Comparison of ENCODE assay signal across 27 cellular contexts in the genomic region with DNA sequence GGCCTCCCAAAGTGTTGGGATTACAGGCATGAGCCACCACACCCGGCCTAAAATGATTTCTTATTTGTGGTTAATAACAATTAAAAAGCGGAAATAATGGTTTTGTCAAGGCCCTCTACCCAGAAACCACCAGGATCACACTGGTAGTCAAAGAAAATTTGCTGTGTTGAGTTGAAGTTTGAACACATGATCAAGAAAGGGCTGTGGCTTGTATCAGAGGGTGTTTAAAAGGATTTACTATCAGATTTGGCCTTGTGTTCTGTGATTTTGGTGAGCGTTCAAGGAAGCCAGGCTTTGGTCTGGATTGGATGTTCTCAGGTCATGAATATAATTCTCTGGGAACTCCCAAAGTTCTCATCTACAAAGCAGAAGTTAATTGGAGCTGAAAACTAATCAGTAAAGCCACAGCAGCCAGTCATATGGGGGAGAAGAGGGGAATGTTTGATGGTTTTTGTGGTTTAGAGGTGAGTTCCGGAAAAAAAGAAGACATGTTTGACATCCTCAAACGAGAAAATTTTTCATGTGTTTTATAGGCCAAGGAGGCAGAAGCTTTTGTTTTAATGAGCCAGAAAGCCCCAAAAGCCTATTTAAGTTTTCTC. TPM values are rescaled to one million over a fixed set of nuclear protein-coding genes. Genes with fewer than 3 reads are reported as not detected.
DNase-seq lines count a peak whose midpoint lies in the region; ATAC-seq, FAIRE-seq and TF ChIP-seq lines count a peak whose summit lies in the region.
"Had no signal": no experiment of that assay in that cellular context is flagged by ENCODE, and none has a peak within 500 bp of the region (broad histone marks: within the 10 kb centered on the region; RNA-seq: fewer than 3 reads in every experiment).

No MANE protein-coding gene starts in this region.

- H3K27ac Mint-ChIP-seq in activated CD4-positive, alpha-beta memory T cell treated with anti-CD3 and anti-CD28 coated beads for 36 hours: peak overlapping the region; percentile 64
- no peak overlapping the region for H3K27ac Mint-ChIP-seq in activated CD4-positive, alpha-beta memory T cell treated with anti-CD3 and anti-CD28 coated beads, Interleukin-2, amount 10 ng/mL, durations not matched to agents 7 days and 5 days
- peak overlapping the region; percentile 57 for H3K27ac Mint-ChIP-seq in CD4-positive, alpha-beta T cell
- H3K27ac Mint-ChIP-seq: progenitor cell of endocrine pancreas; stimulated activated naive B cell treated with anti-CD40 and anti-IgM and Interleukin-4, amounts not matched to agents 10 μg/mL and 1 μg/mL and 100 μg/mL, for 72 hours had no signal

- no peak for TF ChIP-seq CTCF in CD4-positive, alpha-beta T cell (IDR thresholded peaks at IDR 0.05)
- TF ChIP-seq CTCF in GM12878 (IDR thresholded peaks at IDR 0.05 in 2 of 3, conservative IDR thresholded peaks at IDR 0.05 in 1 of 3; ENCODE audit: control insufficient read depth in 2 of 3, extremely low read depth in 1 of 3, insufficient read depth in 1 of 3, low read depth in 3 of 3, low read length in 3 of 3): no peak

- no peak for TF ChIP-seq EP300 in GM12878 (IDR thresholded peaks at IDR 0.05; ENCODE audit: borderline replicate concordance in 1 of 2, control insufficient read depth in 1 of 2, low read depth in 2 of 2, low read length in 2 of 2)

- 51% methylated on average over 5 of the region's 5 CpGs for WGBS in GM12878 (ENCODE audit: insufficient coverage, insufficient replicate concordance, low lambda C conversion rate, missing lambda C conversion rate)

- H3K36me3 Mint-ChIP-seq in activated CD4-positive, alpha-beta memory T cell treated with anti-CD3 and anti-CD28 coated beads for 36 hours: peaks cover 40% of the 10 kb centered on the region
- peaks cover 39% of the 10 kb centered on the region for H3K36me3 Mint-ChIP-seq in activated CD4-positive, alpha-beta memory T cell treated with anti-CD3 and anti-CD28 coated beads, Interleukin-2, amount 10 ng/mL, durations not matched to agents 7 days and 5 days (ENCODE audit: low read depth)
- H3K36me3 Mint-ChIP-seq in CD4-positive, alpha-beta T cell (ENCODE audit: low read depth): peaks cover 42% of the 10 kb centered on the region

- no peak for TF ChIP-seq POLR2A in GM12878 (IDR thresholded peaks at IDR 0.05; ENCODE audit: low read depth, low read length)

- BruUV-seq in GM12878 (replicated peaks; lab: Mats Ljungman, UMichigan): no TSS peak

- FAIRE-seq in GM12878 (lab: Jason Lieb, UNC): peak; percentile 35

- TF ChIP-seq RAD21 in GM12878 (IDR thresholded peaks at IDR 0.05; ENCODE audit: insufficient read depth, low read depth, low read length): no peak

- peaks cover 46% of the 10 kb centered on the region for H3K9me3 Mint-ChIP-seq in activated CD4-positive, alpha-beta memory T cell treated with anti-CD3 and anti-CD28 coated beads for 36 hours
- peaks cover 57% of the 10 kb centered on the region for H3K9me3 Mint-ChIP-seq in activated CD4-positive, alpha-beta memory T cell treated with anti-CD3 and anti-CD28 coated beads, Interleukin-2, amount 10 ng/mL, durations not matched to agents 7 days and 5 days
- H3K9me3 Mint-ChIP-seq in CD4-positive, alpha-beta T cell: peaks cover 23% of the 10 kb centered on the region

- no peak overlapping the region for H3K4me3 ChIP-seq in GM12878
- H3K4me3 ChIP-seq: dorsolateral prefrontal cortex, gastroesophageal sphincter, hepatocyte, Peyer's patch, sigmoid colon, vagina had no signal

- ATAC-seq in CD4-positive, alpha-beta T cell (ENCODE audit: poor library complexity): peak; percentile 88
- ATAC-seq in GM12878 (peak; percentile 46), HG02763 (IDR thresholded peaks at IDR 0.05; ENCODE audit: unreplicated experiment) (no peak)
- ATAC-seq: gastroesophageal sphincter had no signal

- H3K27me3 Mint-ChIP-seq in activated CD4-positive, alpha-beta memory T cell treated with anti-CD3 and anti-CD28 coated beads for 36 hours: no peaks in the 10 kb centered on the region
- H3K27me3 Mint-ChIP-seq in activated CD4-positive, alpha-beta memory T cell treated with anti-CD3 and anti-CD28 coated beads, Interleukin-2, amount 10 ng/mL, durations not matched to agents 7 days and 5 days: no peaks in the 10 kb centered on the region
- H3K27me3 Mint-ChIP-seq in CD4-positive, alpha-beta T cell: no peaks in the 10 kb centered on the region
- H3K27me3 Mint-ChIP-seq: progenitor cell of endocrine pancreas; stimulated activated naive B cell treated with anti-CD40 and anti-IgM and Interleukin-4, amounts not matched to agents 10 μg/mL and 1 μg/mL and 100 μg/mL, for 72 hours had no signal

- no peak overlapping the region for H3K4me2 ChIP-seq in GM12878 (ENCODE audit: control insufficient read depth, insufficient read depth)
- H3K4me2 ChIP-seq: hepatocyte had no signal

- H2AFZ ChIP-seq in GM12878 (ENCODE audit: control insufficient read depth, low read depth, low read length): no peak overlapping the region; the same call in 1 of the 2 replicates
- H2AFZ ChIP-seq: hepatocyte had no signal

- CTCF ChIA-PET in activated CD4-positive, alpha-beta memory T cell treated with anti-CD3 and anti-CD28 coated beads for 36 hours (lab: Charles Lee): interaction anchor here (0.9 to 1.3 kb wide), 3 partner anchors 15 to 179 kb away, joined by 3 to 5 read pairs (median 3); a partner anchor contains a TSS
- CTCF ChIA-PET in activated CD4-positive, alpha-beta memory T cell treated with anti-CD3 and anti-CD28 coated beads, Interleukin-2, amount 10 ng/mL, durations not matched to agents 7 days and 5 days (lab: Charles Lee): no interaction called here
- CTCF ChIA-PET in CD4-positive, alpha-beta T cell (lab: Charles Lee): interaction anchor here (0.9 to 1.1 kb wide), 2 partner anchors 15 to 18 kb away, joined by 3 to 4 read pairs; a partner anchor contains a TSS
- CTCF ChIA-PET in GM12878 (lab: Yijun Ruan, JAX): interaction anchor here (0.7 kb wide), 1 partner anchor 30 kb away, joined by 3 read pairs; no protein-coding TSS in a partner anchor

- H3K4me1 ChIP-seq in GM12878 (ENCODE audit: control insufficient read depth, insufficient read depth, low read length): no peaks in the 10 kb centered on the region
- H3K4me1 ChIP-seq: gastroesophageal sphincter, Peyer's patch, sigmoid colon, vagina had no signal

- H3K27ac ChIP-seq in CD4-positive, alpha-beta T cell (ENCODE audit: low read depth, low read length): no peak overlapping the region
- no peak overlapping the region for H3K27ac ChIP-seq in GM12878 (ENCODE audit: control insufficient read depth, insufficient read depth)
- H3K27ac ChIP-seq: dorsolateral prefrontal cortex, gastroesophageal sphincter, hepatocyte, neutrophil, Peyer's patch, sigmoid colon, vagina had no signal

- H3K27me3 ChIP-seq in CD4-positive, alpha-beta T cell (ENCODE audit: control insufficient read depth, insufficient read depth, low read length): no peaks in the 10 kb centered on the region
- H3K27me3 ChIP-seq in GM12878 (replicated peaks in 1 of 2; ENCODE audit: control insufficient read depth in 2 of 2, insufficient read depth in 2 of 2, low read length in 1 of 2): no peaks in the 10 kb centered on the region
- H3K27me3 ChIP-seq: dorsolateral prefrontal cortex, gastroesophageal sphincter, hepatocyte, neutrophil, Peyer's patch, sigmoid colon, vagina had no signal

- H3K36me3 ChIP-seq in GM12878 (ENCODE audit: control insufficient read depth in 2 of 2, insufficient read depth in 2 of 2, low read length in 1 of 2): peaks cover 6 to 10% of the 10 kb centered on the region in 2 experiments

- SMC1A ChIA-PET in GM12878 (lab: Charles Lee; ENCODE audit: uncharacterized antibody, unreplicated experiment): interaction anchor here (1.0 to 1.4 kb wide), 2 partner anchors 26 to 28 kb away, joined by 3 read pairs; no protein-coding TSS in a partner anchor

- no peaks in the 10 kb centered on the region for H4K20me1 ChIP-seq in GM12878 (ENCODE audit: control insufficient read depth, insufficient read depth)

- intact Hi-C loops in activated CD4-positive, alpha-beta memory T cell treated with anti-CD3 and anti-CD28 coated beads for 36 hours (cut with micrococcal nuclease): no loop called here
- intact Hi-C loops in CD4-positive, alpha-beta T cell (cut with DNase I, micrococcal nuclease): loop anchor here in 1 of 2 experiments (1.0 kb wide), 1 partner anchor 15 kb away; a partner anchor contains a TSS
- intact Hi-C loops in GM12878 (cut with micrococcal nuclease; ENCODE audit: unreplicated experiment): no loop called here

- no peak overlapping the region for H3K4me3 Mint-ChIP-seq in activated CD4-positive, alpha-beta memory T cell treated with anti-CD3 and anti-CD28 coated beads for 36 hours
- H3K4me3 Mint-ChIP-seq in activated CD4-positive, alpha-beta memory T cell treated with anti-CD3 and anti-CD28 coated beads, Interleukin-2, amount 10 ng/mL, durations not matched to agents 7 days and 5 days: no peak overlapping the region
- peak overlapping the region; percentile 61 for H3K4me3 Mint-ChIP-seq in CD4-positive, alpha-beta T cell
- H3K4me3 Mint-ChIP-seq: stimulated activated naive B cell treated with anti-CD40 and anti-IgM and Interleukin-4, amounts not matched to agents 10 μg/mL and 1 μg/mL and 100 μg/mL, for 72 hours had no signal

- in situ Hi-C loops in GM12878 (cut with MboI): no loop called here

- H3K4me1 Mint-ChIP-seq in activated CD4-positive, alpha-beta memory T cell treated with anti-CD3 and anti-CD28 coated beads for 36 hours (ENCODE audit: low read depth): peaks cover 17% of the 10 kb centered on the region
- peaks cover 5% of the 10 kb centered on the region for H3K4me1 Mint-ChIP-seq in activated CD4-positive, alpha-beta memory T cell treated with anti-CD3 and anti-CD28 coated beads, Interleukin-2, amount 10 ng/mL, durations not matched to agents 7 days and 5 days
- peaks cover 32% of the 10 kb centered on the region for H3K4me1 Mint-ChIP-seq in CD4-positive, alpha-beta T cell (ENCODE audit: low read depth)

- no peak overlapping the region for H3K9ac ChIP-seq in GM12878 (ENCODE audit: control insufficient read depth, insufficient read depth, low read length)

- peaks cover 23% of the 10 kb centered on the region for H3K9me3 ChIP-seq in CD4-positive, alpha-beta T cell (ENCODE audit: control insufficient read depth, low read length)
- peaks cover 33% of the 10 kb centered on the region for H3K9me3 ChIP-seq in GM12878 (replicated peaks; ENCODE audit: control insufficient read depth, insufficient read depth, low read length)

- RAD21 ChIA-PET in GM12878 (lab: Charles Lee; ENCODE audit: unreplicated experiment): no interaction called here

- H3K79me2 ChIP-seq in GM12878 (ENCODE audit: control insufficient read depth, insufficient read depth, low read length): no peaks in the 10 kb centered on the region
- H3K79me2 ChIP-seq: hepatocyte had no signal

- POLR2A ChIA-PET in activated CD4-positive, alpha-beta memory T cell treated with anti-CD3 and anti-CD28 coated beads for 36 hours (lab: Charles Lee): interaction anchor here (1.8 kb wide), 1 partner anchor 78 kb away, joined by 5 read pairs; no protein-coding TSS in a partner anchor
- POLR2A ChIA-PET in activated CD4-positive, alpha-beta memory T cell treated with anti-CD3 and anti-CD28 coated beads, Interleukin-2, amount 10 ng/mL, durations not matched to agents 7 days and 5 days (lab: Charles Lee): no interaction called here
- POLR2A ChIA-PET in CD4-positive, alpha-beta T cell (lab: Charles Lee): interaction anchor here (2.4 kb wide), 1 partner anchor 15 kb away, joined by 12 read pairs; a partner anchor contains a TSS
- POLR2A ChIA-PET in GM12878 (lab: Charles Lee): no interaction called here

- no peak for DNase-seq in activated CD4-positive, alpha-beta memory T cell treated with anti-CD3 and anti-CD28 coated beads for 36 hours
- no peak for DNase-seq in activated CD4-positive, alpha-beta memory T cell treated with anti-CD3 and anti-CD28 coated beads, Interleukin-2, amount 10 ng/mL, durations not matched to agents 7 days and 5 days
- no peak for DNase-seq in CD4-positive, alpha-beta T cell
- DNase-seq in OCI-M1 (lab: John Stamatoyannopoulos, UW) (peak; percentile 9), GM12878 (ENCODE audit: low read depth, low spot score) (peak; percentile 49), mucosa of gallbladder (ENCODE audit: low spot score) (no peak), SHP77 treated with DMSO at 0.1 percent for 48 hours (lab: John Stamatoyannopoulos, UW) (no peak)
- DNase-seq: activated CD4-positive, alpha-beta T cell treated with anti-CD3 and anti-CD28 coated beads, Interleukin-2, amount 50 U/mL, for 48 hours; dorsolateral prefrontal cortex; NCI-H1092; NCI-H187; NCI-H2171 treated with DMSO at 0.1 percent for 48 hours; NCI-H524 treated with DMSO at 0.1 percent for 48 hours; Peyer's patch; SIG-M5; sigmoid colon; stimulated activated CD4-positive, alpha-beta T cell treated with anti-CD3 and anti-CD28 coated beads, Interleukin-4, amount 100 ng/mL, for 24 hours; stimulated activated naive B cell treated with anti-CD40 and anti-IgM and Interleukin-4, amounts not matched to agents 10 μg/mL and 1 μg/mL and 100 μg/mL, for 72 hours; T1000 had no signal

RNA-seq across cellular contexts. Expression of a gene that starts 10.6 kb away (rescaled TPM):
- total RNA-seq in activated CD4-positive, alpha-beta memory T cell treated with anti-CD3 and anti-CD28 coated beads for 36 hours: not detected
- total RNA-seq in activated CD4-positive, alpha-beta memory T cell treated with anti-CD3 and anti-CD28 coated beads, Interleukin-2, amount 10 ng/mL, durations not matched to agents 7 days and 5 days: not detected
- not detected for total RNA-seq in CD4-positive, alpha-beta T cell
- total RNA-seq in GM12878 (2013; cell fraction: nucleolus; rRNA removed): not detected in 2 replicates
- total RNA-seq in GM12878 (2014; rRNA removed) (not detected in 2 replicates), GM12878 (2014; rRNA removed; fragmentation: Illumina TruSeq; extraction: Trizol) (not detected in 2 replicates), GM12878 (2021) (not detected in 2 replicates), mucosa of gallbladder (not detected)
- polyA plus RNA-seq in GM12878 (2011; ENCODE audit: low read depth): not detected
- polyA plus RNA-seq in GM12878 (2011; rRNA removed) (not detected in 2 replicates), GM12878 (2014; fragmentation: Illumina TruSeq; extraction: Trizol) (0.25 TPM in 1 of 2 replicates, not detected in the other), GM12878 (2014; fragmentation: Nextera tagmentation; extraction: Ambion mirVana) (not detected), GM12878 (2014; rRNA removed) (not detected in 2 replicates), GM12878 (2016; fragmentation: Nextera tagmentation; extraction: Ambion mirVana) (not detected)
- not detected in 2 replicates for polyA plus RNA-seq in GM12878 (2011; cell fraction: cytosol; rRNA removed)
- polyA plus RNA-seq in GM12878 (2011; cell fraction: nucleus; rRNA removed): not detected in 2 replicates
- not detected in 2 replicates for polyA plus RNA-seq in GM12878 (2012)
- not detected in 2 replicates for polyA minus RNA-seq in GM12878 (2011; rRNA and poly(A)+ RNA removed)
- not detected in 2 replicates for polyA minus RNA-seq in GM12878 (2011; cell fraction: cytosol; rRNA and poly(A)+ RNA removed)
- polyA minus RNA-seq in GM12878 (2011; cell fraction: nucleus; rRNA and poly(A)+ RNA removed): not detected in 2 replicates
- total RNA-seq: A172, H4, Peyer's patch, progenitor cell of endocrine pancreas, sigmoid colon, vagina had no signal
- polyA plus RNA-seq: hepatocyte, sigmoid colon had no signal

RNA-seq across cellular contexts. Expression of a gene that starts 15.3 kb away (rescaled TPM):
- total RNA-seq in activated CD4-positive, alpha-beta memory T cell treated with anti-CD3 and anti-CD28 coated beads for 36 hours: 1 to 10 TPM; 3.6 to 3.8 TPM
- total RNA-seq in activated CD4-positive, alpha-beta memory T cell treated with anti-CD3 and anti-CD28 coated beads, Interleukin-2, amount 10 ng/mL, durations not matched to agents 7 days and 5 days: 1 to 10 TPM; 2.7 to 2.9 TPM
- total RNA-seq in CD4-positive, alpha-beta T cell: 1 to 10 TPM; 2.3 to 2.4 TPM
- total RNA-seq in GM12878 (2013; cell fraction: nucleolus; rRNA removed): 5.0 and 5.1 TPM in 2 replicates
- 0.62 and 0.71 TPM in 2 replicates for total RNA-seq in GM12878 (2014; rRNA removed)
- 1.6 and 1.7 TPM in 2 replicates for total RNA-seq in GM12878 (2014; rRNA removed; fragmentation: Illumina TruSeq; extraction: Trizol)
- total RNA-seq in GM12878 (2021): 0.90 and 1.2 TPM in 2 replicates
- 1.2 TPM for polyA plus RNA-seq in GM12878 (2011; ENCODE audit: low read depth)
- polyA plus RNA-seq in GM12878 (2011; rRNA removed): 1.9 and 2.8 TPM in 2 replicates
- polyA plus RNA-seq in GM12878 (2011; cell fraction: cytosol; rRNA removed): 0.70 and 0.82 TPM in 2 replicates
- 1.1 and 1.2 TPM in 2 replicates for polyA plus RNA-seq in GM12878 (2011; cell fraction: nucleus; rRNA removed)
- polyA plus RNA-seq in GM12878 (2012): 1.7 and 2.3 TPM in 2 replicates
- polyA plus RNA-seq in GM12878 (2014; fragmentation: Illumina TruSeq; extraction: Trizol): 1.3 and 1.5 TPM in 2 replicates
- polyA plus RNA-seq in GM12878 (2014; fragmentation: Nextera tagmentation; extraction: Ambion mirVana): 1 to 10 TPM in 1 of 2 experiments, under 1 TPM in 1; 0.68 to 1.7 TPM
- 0.58 and 1.0 TPM in 2 replicates for polyA plus RNA-seq in GM12878 (2014; rRNA removed)
- 1 to 10 TPM; 1.2 to 1.4 TPM for polyA plus RNA-seq in GM12878 (2016; fragmentation: Nextera tagmentation; extraction: Ambion mirVana)
- 1.8 and 2.6 TPM in 2 replicates for polyA minus RNA-seq in GM12878 (2011; rRNA and poly(A)+ RNA removed)
- 0.80 and 0.83 TPM in 2 replicates for polyA minus RNA-seq in GM12878 (2011; cell fraction: cytosol; rRNA and poly(A)+ RNA removed)
- polyA minus RNA-seq in GM12878 (2011; cell fraction: nucleus; rRNA and poly(A)+ RNA removed): 0.60 and 0.86 TPM in 2 replicates
- 5.8 TPM for total RNA-seq in mucosa of gallbladder

RNA-seq across cellular contexts. Expression of a gene that starts 36.9 kb away (rescaled TPM):
- total RNA-seq in activated CD4-positive, alpha-beta memory T cell treated with anti-CD3 and anti-CD28 coated beads for 36 hours: 1 to 10 TPM; 2.0 TPM
- total RNA-seq in activated CD4-positive, alpha-beta memory T cell treated with anti-CD3 and anti-CD28 coated beads, Interleukin-2, amount 10 ng/mL, durations not matched to agents 7 days and 5 days: 1 to 10 TPM; 2.3 to 3.0 TPM
- 1 to 10 TPM; 3.5 to 3.6 TPM for total RNA-seq in CD4-positive, alpha-beta T cell
- total RNA-seq in GM12878 (2013; cell fraction: nucleolus; rRNA removed): 7.0 and 7.1 TPM in 2 replicates
- total RNA-seq in GM12878 (2014; rRNA removed): 1.7 and 2.1 TPM in 2 replicates
- total RNA-seq in GM12878 (2014; rRNA removed; fragmentation: Illumina TruSeq; extraction: Trizol): 1.5 and 1.8 TPM in 2 replicates
- 1.7 TPM in 2 replicates for total RNA-seq in GM12878 (2021)
- polyA plus RNA-seq in GM12878 (2011; ENCODE audit: low read depth): 0.98 TPM
- polyA plus RNA-seq in GM12878 (2011; rRNA removed): 1.3 and 1.7 TPM in 2 replicates
- polyA plus RNA-seq in GM12878 (2011; cell fraction: cytosol; rRNA removed): 1.1 and 1.2 TPM in 2 replicates
- 1.1 TPM in 2 replicates for polyA plus RNA-seq in GM12878 (2011; cell fraction: nucleus; rRNA removed)
- 1.1 and 1.4 TPM in 2 replicates for polyA plus RNA-seq in GM12878 (2012)
- 1.2 and 1.4 TPM in 2 replicates for polyA plus RNA-seq in GM12878 (2014; fragmentation: Illumina TruSeq; extraction: Trizol)
- under 1 TPM; 0.19 to 0.38 TPM for polyA plus RNA-seq in GM12878 (2014; fragmentation: Nextera tagmentation; extraction: Ambion mirVana)
- polyA plus RNA-seq in GM12878 (2014; rRNA removed): 0.96 and 1.3 TPM in 2 replicates
- 1 to 10 TPM; 1.2 to 1.4 TPM for polyA plus RNA-seq in GM12878 (2016; fragmentation: Nextera tagmentation; extraction: Ambion mirVana)
- 1.3 and 1.6 TPM in 2 replicates for polyA minus RNA-seq in GM12878 (2011; rRNA and poly(A)+ RNA removed)
- polyA minus RNA-seq in GM12878 (2011; cell fraction: cytosol; rRNA and poly(A)+ RNA removed): 0.94 and 1.6 TPM in 2 replicates
- polyA minus RNA-seq in GM12878 (2011; cell fraction: nucleus; rRNA and poly(A)+ RNA removed): 0.48 and 0.77 TPM in 2 replicates
- total RNA-seq in mucosa of gallbladder: 4.6 TPM

RNA-seq across cellular contexts. Expression of a gene that starts 44.2 kb away (rescaled TPM):
- 1 to 10 TPM; 6.7 to 8.3 TPM for total RNA-seq in activated CD4-positive, alpha-beta memory T cell treated with anti-CD3 and anti-CD28 coated beads for 36 hours
- 1 to 10 TPM; 3.1 to 3.7 TPM for total RNA-seq in activated CD4-positive, alpha-beta memory T cell treated with anti-CD3 and anti-CD28 coated beads, Interleukin-2, amount 10 ng/mL, durations not matched to agents 7 days and 5 days
- total RNA-seq in CD4-positive, alpha-beta T cell: under 1 TPM; 0.47 to 0.82 TPM
- 8.2 and 9.9 TPM in 2 replicates for total RNA-seq in GM12878 (2013; cell fraction: nucleolus; rRNA removed)
- total RNA-seq in GM12878 (2014; rRNA removed) (6.2 and 7.6 TPM in 2 replicates), GM12878 (2014; rRNA removed; fragmentation: Illumina TruSeq; extraction: Trizol) (7.6 and 8.9 TPM in 2 replicates), GM12878 (2021) (5.2 and 5.5 TPM in 2 replicates), mucosa of gallbladder (6.0 TPM)
- 4.5 TPM for polyA plus RNA-seq in GM12878 (2011; ENCODE audit: low read depth)
- polyA plus RNA-seq in GM12878 (2011; rRNA removed) (5.6 and 5.7 TPM in 2 replicates), GM12878 (2014; fragmentation: Illumina TruSeq; extraction: Trizol) (6.9 and 7.6 TPM in 2 replicates), GM12878 (2014; fragmentation: Nextera tagmentation; extraction: Ambion mirVana) (1 to 10 TPM; 2.7 to 3.0 TPM), GM12878 (2014; rRNA removed) (3.9 and 4.4 TPM in 2 replicates), GM12878 (2016; fragmentation: Nextera tagmentation; extraction: Ambion mirVana) (1 to 10 TPM; 6.0 to 6.7 TPM)
- 3.5 and 3.8 TPM in 2 replicates for polyA plus RNA-seq in GM12878 (2011; cell fraction: cytosol; rRNA removed)
- 4.7 and 4.9 TPM in 2 replicates for polyA plus RNA-seq in GM12878 (2011; cell fraction: nucleus; rRNA removed)
- polyA plus RNA-seq in GM12878 (2012): 3.8 and 5.7 TPM in 2 replicates
- 7.9 and 9.9 TPM in 2 replicates for polyA minus RNA-seq in GM12878 (2011; rRNA and poly(A)+ RNA removed)
- polyA minus RNA-seq in GM12878 (2011; cell fraction: cytosol; rRNA and poly(A)+ RNA removed): 3.3 and 4.3 TPM in 2 replicates
- 1.8 and 2.4 TPM in 2 replicates for polyA minus RNA-seq in GM12878 (2011; cell fraction: nucleus; rRNA and poly(A)+ RNA removed)

Comparison
In these comparisons a context has a peak if more than half of its experiments do, and no peak if none do; other contexts are left out.
1. POLR2A ChIA-PET loops: an anchor here in activated CD4-positive, alpha-beta memory T cell treated with anti-CD3 and anti-CD28 coated beads for 36 hours (1.8 kb wide) and CD4-positive, alpha-beta T cell (2.4 kb wide); none called in activated CD4-positive, alpha-beta memory T cell treated with anti-CD3 and anti-CD28 coated beads, Interleukin-2, amount 10 ng/mL, durations not matched to agents 7 days and 5 days and GM12878.
2. DNase-seq: peak in OCI-M1 (single experiment) and GM12878 (single experiment); none in activated CD4-positive, alpha-beta memory T cell treated with anti-CD3 and anti-CD28 coated beads for 36 hours (single experiment), activated CD4-positive, alpha-beta memory T cell treated with anti-CD3 and anti-CD28 coated beads, Interleukin-2, amount 10 ng/mL, durations not matched to agents 7 days and 5 days (single experiment), CD4-positive, alpha-beta T cell (0 of 10), mucosa of gallbladder (single experiment) and SHP77 treated with DMSO at 0.1 percent for 48 hours (single experiment).